In genomic region chr10:76319666-76320065, GRCh38 we compare ENCODE assay signal across 22 cellular contexts.
"Had no signal": no experiment of that assay in that cellular context is flagged by ENCODE, and none has a peak within 500 bp of the region (broad histone marks: within the 10 kb centered on the region; RNA-seq: fewer than 3 reads in every experiment).

No MANE protein-coding gene starts in this region.

- H3K27me3 ChIP-seq: brain microvascular endothelial cell, cardiac muscle cell had no signal

- H3K4me3 ChIP-seq: cardiac muscle cell, SK-N-MC had no signal

- H3K27me3 Mint-ChIP-seq: activated CD4-positive, alpha-beta memory T cell treated with anti-CD3 and anti-CD28 coated beads, Interleukin-2, amount 10 ng/mL, durations not matched to agents 7 days and 5 days; activated CD4-positive, alpha-beta T cell treated with anti-CD3 and anti-CD28 coated beads for 36 hours; activated naive CD4-positive, alpha-beta T cell treated with anti-CD3 and anti-CD28 coated beads, Interleukin-2, amount 10 ng/mL, durations not matched to agents 7 days and 5 days; activated T-helper 17 cell treated with anti-CD3 and anti-CD28 coated beads, Interleukin-2, amount 50 U/mL, for 72 hours; T-cell had no signal

- H3K27ac ChIP-seq: brain microvascular endothelial cell, cardiac muscle cell, SK-N-MC, WERI-Rb-1 had no signal

- DNase-seq: activated CD4-positive, alpha-beta memory T cell treated with anti-CD3 and anti-CD28 coated beads, Interleukin-2, amount 10 ng/mL, durations not matched to agents 7 days and 5 days; activated CD4-positive, alpha-beta T cell treated with anti-CD3 and anti-CD28 coated beads for 36 hours; activated CD4-positive, alpha-beta T cell treated with anti-CD3 and anti-CD28 coated beads, Interleukin-2, amount 50 U/mL, for 1 hour; activated gamma-delta T cell treated with Interleukin-2 at 50 U/mL for 16 hours; activated naive CD4-positive, alpha-beta T cell treated with anti-CD3 and anti-CD28 coated beads, Interleukin-2, amount 10 ng/mL, durations not matched to agents 7 days and 5 days; activated naive CD8-positive, alpha-beta T cell treated with anti-CD3 and anti-CD28 coated beads for 36 hours; activated T-cell treated with anti-CD3 and anti-CD28 coated beads for 4 hours; activated T-cell treated with anti-CD3 and anti-CD28 coated beads, Interleukin-2, amount 50 U/mL, for 48 hours; anterior cingulate cortex; brain microvascular endothelial cell; NCI-H1105 treated with DMSO at 0.1 percent for 48 hours; NCI-H1436 treated with DMSO at 0.1 percent for 48 hours; NCI-H187; NCI-H2081; NCI-H524; PC-3; SHP77 treated with DMSO at 0.1 percent for 48 hours; T-cell; WERI-Rb-1 had no signal

- H3K36me3 Mint-ChIP-seq: activated naive CD4-positive, alpha-beta T cell treated with anti-CD3 and anti-CD28 coated beads, Interleukin-2, amount 10 ng/mL, durations not matched to agents 7 days and 5 days; activated naive CD8-positive, alpha-beta T cell treated with anti-CD3 and anti-CD28 coated beads for 36 hours; T-cell had no signal

- H3K27ac Mint-ChIP-seq: activated CD4-positive, alpha-beta memory T cell treated with anti-CD3 and anti-CD28 coated beads, Interleukin-2, amount 10 ng/mL, durations not matched to agents 7 days and 5 days; activated CD4-positive, alpha-beta T cell treated with anti-CD3 and anti-CD28 coated beads for 36 hours; activated naive CD4-positive, alpha-beta T cell treated with anti-CD3 and anti-CD28 coated beads, Interleukin-2, amount 10 ng/mL, durations not matched to agents 7 days and 5 days; activated naive CD8-positive, alpha-beta T cell treated with anti-CD3 and anti-CD28 coated beads for 36 hours; activated T-helper 17 cell treated with anti-CD3 and anti-CD28 coated beads, Interleukin-2, amount 50 U/mL, for 72 hours; T-cell had no signal

- H3K4me1 Mint-ChIP-seq: activated CD4-positive, alpha-beta memory T cell treated with anti-CD3 and anti-CD28 coated beads, Interleukin-2, amount 10 ng/mL, durations not matched to agents 7 days and 5 days; activated CD4-positive, alpha-beta T cell treated with anti-CD3 and anti-CD28 coated beads for 36 hours; activated naive CD4-positive, alpha-beta T cell treated with anti-CD3 and anti-CD28 coated beads, Interleukin-2, amount 10 ng/mL, durations not matched to agents 7 days and 5 days; activated naive CD8-positive, alpha-beta T cell treated with anti-CD3 and anti-CD28 coated beads for 36 hours; activated T-helper 17 cell treated with anti-CD3 and anti-CD28 coated beads, Interleukin-2, amount 50 U/mL, for 72 hours; T-cell had no signal

- ATAC-seq: activated CD4-positive, alpha-beta T cell treated with anti-CD3 and anti-CD28 coated beads for 36 hours; activated T-helper 17 cell treated with anti-CD3 and anti-CD28 coated beads, Interleukin-2, amount 50 U/mL, for 72 hours; PC-3; T-cell had no signal

- H3K36me3 ChIP-seq: brain microvascular endothelial cell, cardiac muscle cell, WERI-Rb-1 had no signal

- H3K4me3 Mint-ChIP-seq: activated CD4-positive, alpha-beta memory T cell treated with anti-CD3 and anti-CD28 coated beads, Interleukin-2, amount 10 ng/mL, durations not matched to agents 7 days and 5 days; activated CD4-positive, alpha-beta T cell treated with anti-CD3 and anti-CD28 coated beads for 36 hours; activated naive CD4-positive, alpha-beta T cell treated with anti-CD3 and anti-CD28 coated beads, Interleukin-2, amount 10 ng/mL, durations not matched to agents 7 days and 5 days; activated naive CD8-positive, alpha-beta T cell treated with anti-CD3 and anti-CD28 coated beads for 36 hours; activated T-helper 17 cell treated with anti-CD3 and anti-CD28 coated beads, Interleukin-2, amount 50 U/mL, for 72 hours; T-cell had no signal

- H3K9me3 Mint-ChIP-seq: activated naive CD8-positive, alpha-beta T cell treated with anti-CD3 and anti-CD28 coated beads for 36 hours had no signal
